Comparison of ENCODE assay signal across 11 cellular contexts in genomic region chr17:45127583-45128300, GRCh38. TPM values are rescaled to one million over a fixed set of nuclear protein-coding genes. Genes with fewer than 3 reads are reported as not detected.
DNase-seq lines count a peak whose midpoint lies in the region; ATAC-seq, FAIRE-seq and TF ChIP-seq lines count a peak whose summit lies in the region.
"Had no signal": no experiment of that assay in that cellular context is flagged by ENCODE, and none has a peak within 500 bp of the region (broad histone marks: within the 10 kb centered on the region; RNA-seq: fewer than 3 reads in every experiment).

No MANE protein-coding gene starts in this region.

- peaks cover 43% of the 10 kb centered on the region for H3K4me1 Mint-ChIP-seq in Caco-2 (ENCODE audit: low read depth, unreplicated experiment)

- H3K27me3 Mint-ChIP-seq in Caco-2 (ENCODE audit: insufficient read depth, unreplicated experiment), result no peaks in the 10 kb centered on the region
- H3K27me3 Mint-ChIP-seq: activated naive CD8-positive, alpha-beta T cell had no signal

- no peak overlapping the region for H3K27ac ChIP-seq in osteoblast (ENCODE audit: low read depth, low read length)
- H3K27ac ChIP-seq: SK-N-MC had no signal

- no peak overlapping the region for H3K4me2 ChIP-seq in osteoblast (ENCODE audit: insufficient read depth, low read length)

- peak overlapping the region; percentile 23 for H3K4me3 Mint-ChIP-seq in Caco-2 (ENCODE audit: unreplicated experiment)
- H3K4me3 Mint-ChIP-seq: activated naive CD8-positive, alpha-beta T cell; CD14-positive monocyte had no signal

- BruUV-seq in Caco-2 (replicated peaks; lab: Mats Ljungman, UMichigan), result no TSS peak

- no peaks in the 10 kb centered on the region; the same call in 1 of the 2 replicates for H3K36me3 ChIP-seq in Caco-2 (ENCODE audit: control insufficient read depth, insufficient read depth, low read length)
- H3K36me3 ChIP-seq in osteoblast (ENCODE audit: insufficient read depth, low read length), result no peaks in the 10 kb centered on the region

- no peaks in the 10 kb centered on the region for H3K9me3 Mint-ChIP-seq in Caco-2 (ENCODE audit: unreplicated experiment)
- H3K9me3 Mint-ChIP-seq: CD14-positive monocyte had no signal

- peak overlapping the region; percentile 41 for H2AFZ ChIP-seq in osteoblast (ENCODE audit: low read length)

- ATAC-seq in GM18907 (IDR thresholded peaks at IDR 0.05; ENCODE audit: unreplicated experiment) (no peak), GM21447 (IDR thresholded peaks at IDR 0.05; ENCODE audit: unreplicated experiment) (no peak)

- H3K79me2 ChIP-seq in osteoblast (ENCODE audit: insufficient read depth, low read length), result peaks cover 34% of the 10 kb centered on the region

- no peaks in the 10 kb centered on the region for H4K20me1 ChIP-seq in osteoblast (ENCODE audit: insufficient read depth, low read length)

- H3K27me3 ChIP-seq in Caco-2 (replicated peaks; ENCODE audit: control insufficient read depth, insufficient read depth, low read length) (no peaks in the 10 kb centered on the region), osteoblast (ENCODE audit: insufficient read depth, low read length) (no peaks in the 10 kb centered on the region)

- CTCF ChIA-PET in Caco-2 (lab: Charles Lee), result interaction anchor here (0.5 to 1.3 kb wide), 3 partner anchors 8 to 170 kb away, joined by 3 to 5 read pairs (median 4); partner anchors contain the start of gene ACBD4

- POLR2A ChIA-PET in Caco-2 (lab: Charles Lee), result interaction anchor here (1.4 kb wide), 1 partner anchor 21 kb away, joined by 3 read pairs; the partner anchor contains the start of gene HEXIM1

- FAIRE-seq in RCC 7860 (lab: Jason Lieb, UNC), result no peak

- intact Hi-C loops in Caco-2 (cut with micrococcal nuclease; ENCODE audit: unreplicated experiment), result no loop called here

- H3K9me3 ChIP-seq in Caco-2 (no peaks in the 10 kb centered on the region), osteoblast (ENCODE audit: low read depth, low read length) (no peaks in the 10 kb centered on the region)

- TF ChIP-seq CTCF in Caco-2 (IDR thresholded peaks at IDR 0.05; ENCODE audit: insufficient read depth in 1 of 2, low read depth in 1 of 2, low read length in 1 of 2, severe bottlenecking in 1 of 2, unreplicated experiment in 1 of 2), result no peak
- no peak for TF ChIP-seq CTCF in fibroblast of pulmonary artery (IDR thresholded peaks at IDR 0.05; ENCODE audit: low read length, missing control alignments)
- TF ChIP-seq CTCF in osteoblast (IDR thresholded peaks at IDR 0.05; ENCODE audit: extremely low read depth, low read depth, low read length), result no peak

- H3K4me1 ChIP-seq in Caco-2 (peaks cover 69% of the 10 kb centered on the region), osteoblast (ENCODE audit: insufficient read depth, low read length) (peaks cover 30% of the 10 kb centered on the region)

- no peak overlapping the region for H3K4me3 ChIP-seq in Caco-2 (ENCODE audit: low read depth, low read length)
- H3K4me3 ChIP-seq in fibroblast of pulmonary artery (replicated peaks; ENCODE audit: low read depth, low read length), result no peak overlapping the region
- no peak overlapping the region for H3K4me3 ChIP-seq in osteoblast (ENCODE audit: insufficient read depth, low read length)
- H3K4me3 ChIP-seq: SK-N-MC had no signal

- peaks cover 43% of the 10 kb centered on the region for H3K36me3 Mint-ChIP-seq in Caco-2 (ENCODE audit: insufficient read depth, unreplicated experiment)
- H3K36me3 Mint-ChIP-seq: activated naive CD8-positive, alpha-beta T cell; CD14-positive monocyte had no signal

- DNase-seq in Caco-2 (peak; percentile 53 to 74), RCC 7860 (ENCODE audit: low spot score) (peak; percentile 41), fibroblast of pulmonary artery (ENCODE audit: low read depth) (peak; percentile 50), osteoblast (ENCODE audit: insufficient read length, low spot score, missing footprints) (peak; percentile 90), NCI-H187 treated with DMSO at 0.1 percent for 48 hours (lab: John Stamatoyannopoulos, UW) (no peak), NCI-H2171 (lab: John Stamatoyannopoulos, UW) (no peak)

- peak overlapping the region; percentile 97 for H3K27ac Mint-ChIP-seq in Caco-2 (ENCODE audit: unreplicated experiment)
- H3K27ac Mint-ChIP-seq: activated naive CD8-positive, alpha-beta T cell had no signal

RNA-seq across cellular contexts. Expression of gene PLCD3, which starts 4.6 kb away (rescaled TPM):
- total RNA-seq in Caco-2 (2022), result 74.3 and 88.5 TPM in 2 replicates
- total RNA-seq in osteoblast, result 31.5 and 47.7 TPM in 2 replicates

RNA-seq across cellular contexts. Expression of gene ACBD4, which starts 7.7 kb away (rescaled TPM):
- total RNA-seq in Caco-2 (2022), result 21.2 and 21.6 TPM in 2 replicates
- total RNA-seq in osteoblast, result 4.7 and 6.2 TPM in 2 replicates

RNA-seq across cellular contexts. Expression of gene HEXIM1, which starts 20.5 kb away (rescaled TPM):
- total RNA-seq in Caco-2 (2022), result 71.0 and 78.0 TPM in 2 replicates
- total RNA-seq in osteoblast, result 10.9 and 12.1 TPM in 2 replicates

RNA-seq across cellular contexts. Expression of gene HEXIM2, which starts 33.9 kb away (rescaled TPM):
- 12.7 and 13.6 TPM in 2 replicates for total RNA-seq in Caco-2 (2022)
- 10.0 and 10.9 TPM in 2 replicates for total RNA-seq in osteoblast

Comparison
In these comparisons a context has a peak if more than half of its experiments do, and no peak if none do; other contexts are left out.
1. DNase-seq: peak in Caco-2 (2 of 2), RCC 7860 (single experiment), fibroblast of pulmonary artery (single experiment) and osteoblast (single experiment); none in NCI-H187 treated with DMSO at 0.1 percent for 48 hours (single experiment) and NCI-H2171 (single experiment).